In genomic region chr1:170247751-170248521, GRCh38 we compare ENCODE assay signal across 13 cellular contexts.
DNase-seq lines count a peak whose midpoint lies in the region; ATAC-seq and TF ChIP-seq lines count a peak whose summit lies in the region.
"Had no signal": no experiment of that assay in that cellular context is flagged by ENCODE, and none has a peak within 500 bp of the region (broad histone marks: within the 10 kb centered on the region; RNA-seq: fewer than 3 reads in every experiment).

No MANE protein-coding gene starts in this region.

- TF ChIP-seq CTCF in natural killer cell (IDR thresholded peaks at IDR 0.05), result no peak

- intact Hi-C loops in natural killer cell (cut with micrococcal nuclease) (no loop called here), right cardiac atrium (cut with DNase I) (no loop called here)

- 54% methylated on average over 5 of the region's 5 CpGs for WGBS in right cardiac atrium

- H3K27ac Mint-ChIP-seq in natural killer cell treated with Interleukin-12 subunit alpha and Interleukin-12 subunit beta and Interleukin-15 and Interleukin-18, amount 100 ng/mL, for 72 hours, result peak overlapping the region in 1 of 2 donors; percentile 76
- H3K27ac Mint-ChIP-seq in natural killer cell, result no peak overlapping the region
- no peak overlapping the region for H3K27ac Mint-ChIP-seq in stimulated activated effector memory CD8-positive, alpha-beta T cell treated with anti-CD3 and anti-CD28 coated beads, Interleukin-12 subunit alpha, Interleukin-12 subunit beta, amount 100 ng/mL, for 72 hours

- H3K4me1 Mint-ChIP-seq in natural killer cell treated with Interleukin-12 subunit alpha and Interleukin-12 subunit beta and Interleukin-15 and Interleukin-18, amount 100 ng/mL, for 72 hours (ENCODE audit: low read depth in 2 of 2), result peaks cover 8 to 24% of the 10 kb centered on the region in 2 donors
- no peaks in the 10 kb centered on the region for H3K4me1 Mint-ChIP-seq in natural killer cell
- H3K4me1 Mint-ChIP-seq in stimulated activated effector memory CD8-positive, alpha-beta T cell treated with anti-CD3 and anti-CD28 coated beads, Interleukin-12 subunit alpha, Interleukin-12 subunit beta, amount 100 ng/mL, for 72 hours, result peaks cover 9% of the 10 kb centered on the region

- peaks cover 11 to 16% of the 10 kb centered on the region in 2 donors for H3K27me3 Mint-ChIP-seq in natural killer cell treated with Interleukin-12 subunit alpha and Interleukin-12 subunit beta and Interleukin-15 and Interleukin-18, amount 100 ng/mL, for 72 hours
- H3K27me3 Mint-ChIP-seq in natural killer cell (ENCODE audit: low read depth in 2 of 2), result peaks cover 0 to 3% of the 10 kb centered on the region in 2 donors

- ATAC-seq in natural killer cell treated with Interleukin-12 subunit alpha and Interleukin-12 subunit beta and Interleukin-15 and Interleukin-18, amount 100 ng/mL, for 72 hours, result peak; percentile 80 to 86
- ATAC-seq in natural killer cell, result no peak
- ATAC-seq in HG02852 (IDR thresholded peaks at IDR 0.05; ENCODE audit: unreplicated experiment), result peak; percentile 78
- peak; percentile 75 for ATAC-seq in stimulated activated effector memory CD8-positive, alpha-beta T cell treated with anti-CD3 and anti-CD28 coated beads, Interleukin-12 subunit alpha, Interleukin-12 subunit beta, amount 100 ng/mL, for 72 hours
- no peak for ATAC-seq in right cardiac atrium
- ATAC-seq: gastrocnemius medialis had no signal

- H3K4me3 Mint-ChIP-seq in natural killer cell treated with Interleukin-12 subunit alpha and Interleukin-12 subunit beta and Interleukin-15 and Interleukin-18, amount 100 ng/mL, for 72 hours, result peak overlapping the region; percentile 50
- H3K4me3 Mint-ChIP-seq in natural killer cell, result no peak overlapping the region
- no peak overlapping the region for H3K4me3 Mint-ChIP-seq in stimulated activated effector memory CD8-positive, alpha-beta T cell treated with anti-CD3 and anti-CD28 coated beads, Interleukin-12 subunit alpha, Interleukin-12 subunit beta, amount 100 ng/mL, for 72 hours

- no peaks in the 10 kb centered on the region for H3K27me3 ChIP-seq in right cardiac atrium (ENCODE audit: control insufficient read depth, insufficient read depth)
- H3K27me3 ChIP-seq: gastrocnemius medialis had no signal

- DNase-seq in natural killer cell treated with Interleukin-12 subunit alpha and Interleukin-12 subunit beta and Interleukin-15 and Interleukin-18, amount 100 ng/mL, for 72 hours (ENCODE audit: low spot score), result no peak
- no peak for DNase-seq in natural killer cell
- DNase-seq in RPMI7951 (ENCODE audit: low read depth), result peak; percentile 57
- DNase-seq in stimulated activated effector memory CD8-positive, alpha-beta T cell treated with anti-CD3 and anti-CD28 coated beads, Interleukin-12 subunit alpha, Interleukin-12 subunit beta, amount 100 ng/mL, for 72 hours (ENCODE audit: low spot score in 2 of 2), result no peak
- no peak for DNase-seq in globus pallidus (ENCODE audit: low spot score)
- DNase-seq in right cardiac atrium, result no peak
- DNase-seq in GDM1 (lab: John Stamatoyannopoulos, UW), result no peak
- DNase-seq: activated CD4-positive, alpha-beta T cell treated with anti-CD3 and anti-CD28 coated beads for 1 hour; amniotic stem cell; gastrocnemius medialis; NCI-H2227 treated with DMSO at 0.1 percent for 48 hours had no signal

- no peak overlapping the region for H3K4me3 ChIP-seq in right cardiac atrium (ENCODE audit: low read length)
- H3K4me3 ChIP-seq: gastrocnemius medialis, prostate gland had no signal

- no peaks in the 10 kb centered on the region for H3K4me1 ChIP-seq in right cardiac atrium (ENCODE audit: control insufficient read depth, insufficient read depth, low read length)
- H3K4me1 ChIP-seq: gastrocnemius medialis, prostate gland had no signal

- peaks cover 4% of the 10 kb centered on the region for H3K9me3 Mint-ChIP-seq in natural killer cell treated with Interleukin-12 subunit alpha and Interleukin-12 subunit beta and Interleukin-15 and Interleukin-18, amount 100 ng/mL, for 72 hours
- no peaks in the 10 kb centered on the region for H3K9me3 Mint-ChIP-seq in natural killer cell
- H3K9me3 Mint-ChIP-seq in stimulated activated effector memory CD8-positive, alpha-beta T cell treated with anti-CD3 and anti-CD28 coated beads, Interleukin-12 subunit alpha, Interleukin-12 subunit beta, amount 100 ng/mL, for 72 hours, result no peaks in the 10 kb centered on the region

- H3K9me3 ChIP-seq in right cardiac atrium (ENCODE audit: control insufficient read depth, low read length), result no peaks in the 10 kb centered on the region
- H3K9me3 ChIP-seq: gastrocnemius medialis, prostate gland had no signal

- H3K27ac ChIP-seq in right cardiac atrium (ENCODE audit: low read length), result no peak overlapping the region
- H3K27ac ChIP-seq: gastrocnemius medialis, prostate gland had no signal

- H3K36me3 Mint-ChIP-seq in natural killer cell treated with Interleukin-12 subunit alpha and Interleukin-12 subunit beta and Interleukin-15 and Interleukin-18, amount 100 ng/mL, for 72 hours, result no peaks in the 10 kb centered on the region
- H3K36me3 Mint-ChIP-seq in natural killer cell, result no peaks in the 10 kb centered on the region
- no peaks in the 10 kb centered on the region for H3K36me3 Mint-ChIP-seq in stimulated activated effector memory CD8-positive, alpha-beta T cell treated with anti-CD3 and anti-CD28 coated beads, Interleukin-12 subunit alpha, Interleukin-12 subunit beta, amount 100 ng/mL, for 72 hours

Comparison
In these comparisons a context has a peak if more than half of its experiments do, and no peak if none do; other contexts are left out.
1. ATAC-seq: peak in natural killer cell treated with Interleukin-12 subunit alpha and Interleukin-12 subunit beta and Interleukin-15 and Interleukin-18, amount 100 ng/mL, for 72 hours (2 of 2), HG02852 (single experiment) and stimulated activated effector memory CD8-positive, alpha-beta T cell treated with anti-CD3 and anti-CD28 coated beads, Interleukin-12 subunit alpha, Interleukin-12 subunit beta, amount 100 ng/mL, for 72 hours (single experiment); none in natural killer cell (0 of 3) and right cardiac atrium (0 of 2).